In the genomic region with DNA sequence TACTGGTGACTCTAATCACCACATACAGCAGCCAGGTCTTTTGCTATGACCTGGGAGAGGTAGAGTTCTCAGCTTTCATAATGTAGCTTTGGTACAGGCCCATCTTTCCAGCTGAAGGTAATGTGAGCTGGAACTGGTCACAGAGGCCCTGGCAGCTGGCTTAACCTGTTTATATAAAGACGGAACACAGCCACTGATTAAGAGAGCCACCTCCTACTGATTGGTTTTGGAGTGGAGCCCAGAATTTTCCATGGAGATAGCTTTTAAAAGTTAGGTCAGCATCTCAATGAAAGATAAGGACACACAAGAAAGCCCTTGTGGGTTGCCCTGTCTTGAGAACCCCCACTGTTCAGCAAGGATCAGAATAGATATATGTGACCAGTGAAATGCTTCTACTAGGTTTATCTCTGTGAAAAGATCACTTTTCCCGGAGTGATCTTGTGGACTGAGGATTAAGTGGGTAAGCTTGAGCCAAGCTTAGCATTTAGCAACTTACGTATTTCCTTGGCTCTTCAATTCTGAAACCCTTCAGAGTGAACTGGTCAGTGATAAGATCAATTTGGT, we compare ENCODE assay signal across 8 cellular contexts.
DNase-seq lines count a peak whose midpoint lies in the region; ATAC-seq and TF ChIP-seq lines count a peak whose summit lies in the region.

No MANE protein-coding gene starts in this region.

- intact Hi-C loops in esophagus squamous epithelium (cut with DNase I) = no loop called here

- DNase-seq in NCI-H69 (lab: John Stamatoyannopoulos, UW) (peak; percentile 97), esophagus squamous epithelium (lab: John Stamatoyannopoulos, UW) (no peak), renal cortical epithelial cell (ENCODE audit: low read depth) (peak; percentile 76), AG08396 (ENCODE audit: low spot score) (no peak)

- H3K4me1 ChIP-seq in HEK293 (ENCODE audit: control insufficient read depth, insufficient read depth, low read length) = peaks cover 17% of the 10 kb centered on the region
- H3K4me1 ChIP-seq in esophagus squamous epithelium = peaks cover 0 to 54% (median 14%) of the 10 kb centered on the region in 3 donors

- TF ChIP-seq CTCF in HEK293 (tag by site-specific recombination; IDR thresholded peaks at IDR 0.05) (no peak), esophagus squamous epithelium (IDR thresholded peaks at IDR 0.05) (no peak)

- WGBS in esophagus squamous epithelium, 2 donors = 38 to 66% methylated on average over 3 of the region's 3 CpGs

- POLR2A ChIA-PET in HEK293 (lab: Yijun Ruan, JAX) = interaction anchor here (0.7 to 4.0 kb wide), 8 partner anchors 8 to 300 kb away, joined by 3 to 141 read pairs (median 6); partner anchors contain the start of gene CITED2

- no peaks in the 10 kb centered on the region for H3K36me3 ChIP-seq in HEK293 (ENCODE audit: control insufficient read depth in 2 of 2, insufficient read depth in 1 of 2, low read length in 2 of 2)
- H3K36me3 ChIP-seq in esophagus squamous epithelium = no peaks in the 10 kb centered on the region

- ATAC-seq in HG03108 (IDR thresholded peaks at IDR 0.05; ENCODE audit: unreplicated experiment) (no peak), HG02970 (IDR thresholded peaks at IDR 0.05; ENCODE audit: low FRiP score, unreplicated experiment) (no peak), HG03280 (IDR thresholded peaks at IDR 0.05; ENCODE audit: unreplicated experiment) (no peak)

- peak overlapping the region; percentile 45 for H3K27ac ChIP-seq in HEK293 (ENCODE audit: extremely low read depth, low read depth, low read length)
- peak overlapping the region in 3 of 4 donors; percentile 40 to 59 (median 43) for H3K27ac ChIP-seq in esophagus squamous epithelium

- no peak for TF ChIP-seq POLR2A in esophagus squamous epithelium (IDR thresholded peaks at IDR 0.05)

- no peaks in the 10 kb centered on the region for H3K9me3 ChIP-seq in HEK293 (ENCODE audit: control insufficient read depth, insufficient read depth, low read depth, low read length)
- H3K9me3 ChIP-seq in esophagus squamous epithelium = no peaks in the 10 kb centered on the region

- CTCF ChIA-PET in HEK293 (lab: Yijun Ruan, JAX) = interaction anchor here (0.6 to 1.0 kb wide), 6 partner anchors 207 to 1034 kb away, joined by 3 to 4 read pairs (median 3); no protein-coding TSS in a partner anchor

- H3K4me3 ChIP-seq in HEK293 (ENCODE audit: low read depth, low read length) = no peak overlapping the region
- no peak overlapping the region for H3K4me3 ChIP-seq in esophagus squamous epithelium

- no peaks in the 10 kb centered on the region for H3K27me3 ChIP-seq in esophagus squamous epithelium

TF ChIP-seq in HEK293, 187 proteins besides CTCF, POLR2A, EP300 and RAD21 (continues in another document):
- TF ChIP-seq ZNF747 (tag by site-specific recombination; IDR thresholded peaks at IDR 0.05) (no peak), ZNF37A (tag by site-specific recombination; IDR thresholded peaks at IDR 0.05) (no peak), ZNF645 (tag by site-specific recombination; IDR thresholded peaks at IDR 0.05) (no peak), ZNF701 (tag by site-specific recombination; IDR thresholded peaks at IDR 0.05) (no peak), ZNF140 (tag by site-specific recombination; IDR thresholded peaks at IDR 0.05) (no peak), ZEB2 (tag by site-specific recombination; IDR thresholded peaks at IDR 0.05) (no peak), ZNF112 (tag by site-specific recombination; IDR thresholded peaks at IDR 0.05) (no peak), ZBTB20 (tag by site-specific recombination; IDR thresholded peaks at IDR 0.05) (no peak), ZNF114 (tag by site-specific recombination; IDR thresholded peaks at IDR 0.05) (no peak), ZNF26 (tag by site-specific recombination; IDR thresholded peaks at IDR 0.05) (no peak), ZBTB1 (tag by site-specific recombination; IDR thresholded peaks at IDR 0.05) (no peak), OVOL3 (tag by site-specific recombination; IDR thresholded peaks at IDR 0.05) (no peak), ZNF561 (tag by site-specific recombination; IDR thresholded peaks at IDR 0.05; ENCODE audit: borderline replicate concordance) (peak; percentile 55; the same call in 1 of the 2 replicates), KLF8 (tag by site-specific recombination; IDR thresholded peaks at IDR 0.05) (0 out of 2 replicates have a peak, but pooled peaks have one; percentile 13), ZNF777 (tag by site-specific recombination; IDR thresholded peaks at IDR 0.05; ENCODE audit: borderline replicate concordance) (no peak)
- TF ChIP-seq, protein P1, sequence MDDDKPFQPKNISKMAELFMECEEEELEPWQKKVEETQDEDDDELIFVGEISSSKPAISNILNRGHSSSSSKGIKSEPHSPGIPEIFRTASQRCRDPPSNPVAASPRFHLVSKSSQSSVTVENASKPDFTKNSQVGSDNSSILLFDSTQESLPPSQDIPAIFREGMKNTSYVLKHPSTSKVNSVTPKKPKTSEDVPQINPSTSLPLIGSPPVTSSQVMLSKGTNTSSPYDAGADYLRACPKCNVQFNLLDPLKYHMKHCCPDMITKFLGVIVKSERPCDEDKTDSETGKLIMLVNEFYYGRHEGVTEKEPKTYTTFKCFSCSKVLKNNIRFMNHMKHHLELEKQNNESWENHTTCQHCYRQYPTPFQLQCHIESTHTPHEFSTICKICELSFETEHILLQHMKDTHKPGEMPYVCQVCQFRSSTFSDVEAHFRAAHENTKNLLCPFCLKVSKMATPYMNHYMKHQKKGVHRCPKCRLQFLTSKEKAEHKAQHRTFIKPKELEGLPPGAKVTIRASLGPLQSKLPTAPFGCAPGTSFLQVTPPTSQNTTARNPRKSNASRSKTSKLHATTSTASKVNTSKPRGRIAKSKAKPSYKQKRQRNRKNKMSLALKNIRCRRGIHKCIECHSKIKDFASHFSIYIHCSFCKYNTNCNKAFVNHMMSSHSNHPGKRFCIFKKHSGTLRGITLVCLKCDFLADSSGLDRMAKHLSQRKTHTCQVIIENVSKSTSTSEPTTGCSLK (tag by site-specific recombination; IDR thresholded peaks at IDR 0.05) = no peak
- TF ChIP-seq, protein P2, sequence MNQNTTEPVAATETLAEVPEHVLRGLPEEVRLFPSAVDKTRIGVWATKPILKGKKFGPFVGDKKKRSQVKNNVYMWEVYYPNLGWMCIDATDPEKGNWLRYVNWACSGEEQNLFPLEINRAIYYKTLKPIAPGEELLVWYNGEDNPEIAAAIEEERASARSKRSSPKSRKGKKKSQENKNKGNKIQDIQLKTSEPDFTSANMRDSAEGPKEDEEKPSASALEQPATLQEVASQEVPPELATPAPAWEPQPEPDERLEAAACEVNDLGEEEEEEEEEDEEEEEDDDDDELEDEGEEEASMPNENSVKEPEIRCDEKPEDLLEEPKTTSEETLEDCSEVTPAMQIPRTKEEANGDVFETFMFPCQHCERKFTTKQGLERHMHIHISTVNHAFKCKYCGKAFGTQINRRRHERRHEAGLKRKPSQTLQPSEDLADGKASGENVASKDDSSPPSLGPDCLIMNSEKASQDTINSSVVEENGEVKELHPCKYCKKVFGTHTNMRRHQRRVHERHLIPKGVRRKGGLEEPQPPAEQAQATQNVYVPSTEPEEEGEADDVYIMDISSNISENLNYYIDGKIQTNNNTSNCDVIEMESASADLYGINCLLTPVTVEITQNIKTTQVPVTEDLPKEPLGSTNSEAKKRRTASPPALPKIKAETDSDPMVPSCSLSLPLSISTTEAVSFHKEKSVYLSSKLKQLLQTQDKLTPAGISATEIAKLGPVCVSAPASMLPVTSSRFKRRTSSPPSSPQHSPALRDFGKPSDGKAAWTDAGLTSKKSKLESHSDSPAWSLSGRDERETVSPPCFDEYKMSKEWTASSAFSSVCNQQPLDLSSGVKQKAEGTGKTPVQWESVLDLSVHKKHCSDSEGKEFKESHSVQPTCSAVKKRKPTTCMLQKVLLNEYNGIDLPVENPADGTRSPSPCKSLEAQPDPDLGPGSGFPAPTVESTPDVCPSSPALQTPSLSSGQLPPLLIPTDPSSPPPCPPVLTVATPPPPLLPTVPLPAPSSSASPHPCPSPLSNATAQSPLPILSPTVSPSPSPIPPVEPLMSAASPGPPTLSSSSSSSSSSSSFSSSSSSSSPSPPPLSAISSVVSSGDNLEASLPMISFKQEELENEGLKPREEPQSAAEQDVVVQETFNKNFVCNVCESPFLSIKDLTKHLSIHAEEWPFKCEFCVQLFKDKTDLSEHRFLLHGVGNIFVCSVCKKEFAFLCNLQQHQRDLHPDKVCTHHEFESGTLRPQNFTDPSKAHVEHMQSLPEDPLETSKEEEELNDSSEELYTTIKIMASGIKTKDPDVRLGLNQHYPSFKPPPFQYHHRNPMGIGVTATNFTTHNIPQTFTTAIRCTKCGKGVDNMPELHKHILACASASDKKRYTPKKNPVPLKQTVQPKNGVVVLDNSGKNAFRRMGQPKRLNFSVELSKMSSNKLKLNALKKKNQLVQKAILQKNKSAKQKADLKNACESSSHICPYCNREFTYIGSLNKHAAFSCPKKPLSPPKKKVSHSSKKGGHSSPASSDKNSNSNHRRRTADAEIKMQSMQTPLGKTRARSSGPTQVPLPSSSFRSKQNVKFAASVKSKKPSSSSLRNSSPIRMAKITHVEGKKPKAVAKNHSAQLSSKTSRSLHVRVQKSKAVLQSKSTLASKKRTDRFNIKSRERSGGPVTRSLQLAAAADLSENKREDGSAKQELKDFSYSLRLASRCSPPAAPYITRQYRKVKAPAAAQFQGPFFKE (tag by site-specific recombination; IDR thresholded peaks at IDR 0.05; ENCODE audit: borderline replicate concordance) = no peak

Comparison
In these comparisons a context has a peak if more than half of its experiments do, and no peak if none do; other contexts are left out.
1. DNase-seq: peak in NCI-H69 (single experiment) and renal cortical epithelial cell (single experiment); none in esophagus squamous epithelium (single experiment) and AG08396 (single experiment).